8 cellular contexts compared by ENCODE assay signal in the genomic region with DNA sequence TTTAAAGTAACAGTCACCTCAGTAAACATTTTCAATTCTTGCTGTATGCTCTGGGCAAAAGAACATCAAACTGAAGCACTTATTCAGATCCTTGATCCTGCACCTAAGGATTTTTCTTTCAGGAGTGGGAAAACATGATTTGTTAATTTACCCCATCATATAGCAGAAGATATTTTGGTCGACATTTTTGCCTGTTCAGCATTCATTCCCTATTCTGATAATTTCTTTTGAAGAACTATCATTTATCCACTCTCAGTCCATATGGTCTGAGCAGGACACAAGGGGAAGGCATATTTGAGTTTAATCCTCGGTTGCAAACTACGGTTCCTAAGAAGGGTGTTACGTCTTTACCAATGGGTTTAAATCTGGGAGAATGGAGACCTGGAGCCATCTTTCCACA. TPM values are rescaled to one million over a fixed set of nuclear protein-coding genes. Genes with fewer than 3 reads are reported as not detected.
A peak's percentile ranks its signal among the peaks of the same experiment; 100 is the strongest.
DNase-seq lines count a peak whose midpoint lies in the region; ATAC-seq and TF ChIP-seq lines count a peak whose summit lies in the region.

No MANE protein-coding gene starts in this region.

- H2AFZ ChIP-seq in neural cell (ENCODE audit: low read depth, low read length): no peak overlapping the region

- no peaks in the 10 kb centered on the region for H3K9me3 Mint-ChIP-seq in CD8-positive, alpha-beta T cell

- no peak for TF ChIP-seq CTCF in CD8-positive, alpha-beta T cell (IDR thresholded peaks at IDR 0.05)
- TF ChIP-seq CTCF in NB4 (IDR thresholded peaks at IDR 0.05; ENCODE audit: low read depth, low read length) (no peak), dorsolateral prefrontal cortex (IDR thresholded peaks at IDR 0.05 in 54 of 56, conservative IDR thresholded peaks at IDR 0.05 in 2 of 56; ENCODE audit: low read depth in 1 of 56, partially characterized antibody in 56 of 56) (no peak), neural cell (IDR thresholded peaks at IDR 0.05; ENCODE audit: poor library complexity, severe bottlenecking) (no peak)

- intact Hi-C loops in CD8-positive, alpha-beta T cell (cut with DNase I, micrococcal nuclease): loop anchor here (2.0 to 10.0 kb wide), 14 partner anchors 103 to 1483 kb away; a partner anchor contains a TSS
- intact Hi-C loops in dorsolateral prefrontal cortex (cut with DNase I): loop anchor here (2.0 to 10.0 kb wide), 8 partner anchors 123 to 573 kb away; a partner anchor contains a TSS

- no peaks in the 10 kb centered on the region for H3K9me2 ChIP-seq in neural cell (ENCODE audit: insufficient read depth, low read length)

- peaks cover 7% of the 10 kb centered on the region for H3F3A ChIP-seq in neural cell (ENCODE audit: insufficient read depth, low read length, poor library complexity, severe bottlenecking)

- H3K4me2 ChIP-seq in neural cell (ENCODE audit: low read length): peak overlapping the region; percentile 96

- no peaks in the 10 kb centered on the region for H4K20me1 ChIP-seq in neural cell (ENCODE audit: insufficient read depth)

- peak overlapping the region; percentile 91 for H3K4me3 ChIP-seq in CD8-positive, alpha-beta T cell (ENCODE audit: low read depth, low read length)
- H3K4me3 ChIP-seq in NB4 (ENCODE audit: low read depth, low read length) (peak overlapping the region; percentile 90), dorsolateral prefrontal cortex (peak overlapping the region in 58 of 59 donors; percentile 63 to 98 (median 92)), neural cell (ENCODE audit: low read length) (peak overlapping the region; percentile 98)

- no peaks in the 10 kb centered on the region for H3K36me3 ChIP-seq in CD8-positive, alpha-beta T cell (ENCODE audit: insufficient read depth, low read length)
- H3K36me3 ChIP-seq in neural cell (ENCODE audit: insufficient read depth, low read length): no peaks in the 10 kb centered on the region

- no peak for TF ChIP-seq POLR2A in NB4 (IDR thresholded peaks at IDR 0.05; ENCODE audit: extremely low read depth, insufficient read length)

- peaks cover 21% of the 10 kb centered on the region for H3K79me2 ChIP-seq in neural cell (replicated peaks; ENCODE audit: insufficient read depth, low read length)

- no peaks in the 10 kb centered on the region for H3K27me3 ChIP-seq in CD8-positive, alpha-beta T cell (ENCODE audit: insufficient read depth, low read length)
- H3K27me3 ChIP-seq in dorsolateral prefrontal cortex: no peaks in the 10 kb centered on the region
- no peaks in the 10 kb centered on the region for H3K27me3 ChIP-seq in neural cell (ENCODE audit: insufficient read depth, low read depth, low read length)

- peaks cover 7% of the 10 kb centered on the region for H3K27me3 Mint-ChIP-seq in CD8-positive, alpha-beta T cell (ENCODE audit: low read depth)

- no peaks in the 10 kb centered on the region for H3K9me3 ChIP-seq in CD8-positive, alpha-beta T cell (ENCODE audit: low read length)
- no peaks in the 10 kb centered on the region for H3K9me3 ChIP-seq in neural cell (ENCODE audit: low read length)

- CTCF ChIA-PET in CD8-positive, alpha-beta T cell (lab: Charles Lee): no interaction called here

- H3K4me1 Mint-ChIP-seq in CD8-positive, alpha-beta T cell (ENCODE audit: low read depth): peaks cover 34% of the 10 kb centered on the region

- DNase-seq in CD8-positive, alpha-beta T cell: no peak
- DNase-seq in NB4 (ENCODE audit: low read depth) (no peak), dorsolateral prefrontal cortex (no peak), GDM1 (lab: John Stamatoyannopoulos, UW) (no peak), DMS 273 (lab: John Stamatoyannopoulos, UW; ENCODE audit: unreplicated experiment) (no peak), SW 1271 (lab: John Stamatoyannopoulos, UW) (no peak)

- POLR2A ChIA-PET in CD8-positive, alpha-beta T cell (lab: Charles Lee): no interaction called here

- ATAC-seq in CD8-positive, alpha-beta T cell: no peak
- no peak for ATAC-seq in HG03571 (IDR thresholded peaks at IDR 0.05; ENCODE audit: unreplicated experiment)

- peak overlapping the region; percentile 32 for H3K27ac Mint-ChIP-seq in CD8-positive, alpha-beta T cell

- TF ChIP-seq EP300 in neural cell (conservative IDR thresholded peaks at IDR 0.05; ENCODE audit: poor library complexity, severe bottlenecking): no peak

- peaks cover 2% of the 10 kb centered on the region for H3K36me3 Mint-ChIP-seq in CD8-positive, alpha-beta T cell

- peak overlapping the region; percentile 88 for H3K9ac ChIP-seq in neural cell (ENCODE audit: low read length)

- H3K4me3 Mint-ChIP-seq in CD8-positive, alpha-beta T cell: peak overlapping the region; percentile 93

- H3K4me1 ChIP-seq in CD8-positive, alpha-beta T cell (ENCODE audit: insufficient read depth, low read length): peaks cover 9% of the 10 kb centered on the region

- TF ChIP-seq RAD21 in neural cell (conservative IDR thresholded peaks at IDR 0.05): no peak

- H3K27ac ChIP-seq in CD8-positive, alpha-beta T cell (ENCODE audit: low read depth, low read length): no peak overlapping the region
- H3K27ac ChIP-seq in dorsolateral prefrontal cortex: peak overlapping the region in 55 of 59 donors; percentile 92 to 99 (median 98)
- H3K27ac ChIP-seq in neural cell (ENCODE audit: low read length): peak overlapping the region; percentile 91

TF ChIP-seq in neural cell, 6 proteins besides CTCF, POLR2A, EP300 and RAD21:
- TF ChIP-seq SMC3 (conservative IDR thresholded peaks at IDR 0.05; ENCODE audit: poor library complexity) (no peak), TAF1 (IDR thresholded peaks at IDR 0.05; ENCODE audit: low read depth) (no peak), MXI1 (conservative IDR thresholded peaks at IDR 0.05; ENCODE audit: poor library complexity, severe bottlenecking) (no peak), EZH2 (IDR thresholded peaks at IDR 0.05; ENCODE audit: borderline replicate concordance, insufficient read depth, low read length, poor library complexity, severe bottlenecking) (no peak), POLR2AphosphoS5 (IDR thresholded peaks at IDR 0.05) (no peak)
- TF ChIP-seq, protein P1, sequence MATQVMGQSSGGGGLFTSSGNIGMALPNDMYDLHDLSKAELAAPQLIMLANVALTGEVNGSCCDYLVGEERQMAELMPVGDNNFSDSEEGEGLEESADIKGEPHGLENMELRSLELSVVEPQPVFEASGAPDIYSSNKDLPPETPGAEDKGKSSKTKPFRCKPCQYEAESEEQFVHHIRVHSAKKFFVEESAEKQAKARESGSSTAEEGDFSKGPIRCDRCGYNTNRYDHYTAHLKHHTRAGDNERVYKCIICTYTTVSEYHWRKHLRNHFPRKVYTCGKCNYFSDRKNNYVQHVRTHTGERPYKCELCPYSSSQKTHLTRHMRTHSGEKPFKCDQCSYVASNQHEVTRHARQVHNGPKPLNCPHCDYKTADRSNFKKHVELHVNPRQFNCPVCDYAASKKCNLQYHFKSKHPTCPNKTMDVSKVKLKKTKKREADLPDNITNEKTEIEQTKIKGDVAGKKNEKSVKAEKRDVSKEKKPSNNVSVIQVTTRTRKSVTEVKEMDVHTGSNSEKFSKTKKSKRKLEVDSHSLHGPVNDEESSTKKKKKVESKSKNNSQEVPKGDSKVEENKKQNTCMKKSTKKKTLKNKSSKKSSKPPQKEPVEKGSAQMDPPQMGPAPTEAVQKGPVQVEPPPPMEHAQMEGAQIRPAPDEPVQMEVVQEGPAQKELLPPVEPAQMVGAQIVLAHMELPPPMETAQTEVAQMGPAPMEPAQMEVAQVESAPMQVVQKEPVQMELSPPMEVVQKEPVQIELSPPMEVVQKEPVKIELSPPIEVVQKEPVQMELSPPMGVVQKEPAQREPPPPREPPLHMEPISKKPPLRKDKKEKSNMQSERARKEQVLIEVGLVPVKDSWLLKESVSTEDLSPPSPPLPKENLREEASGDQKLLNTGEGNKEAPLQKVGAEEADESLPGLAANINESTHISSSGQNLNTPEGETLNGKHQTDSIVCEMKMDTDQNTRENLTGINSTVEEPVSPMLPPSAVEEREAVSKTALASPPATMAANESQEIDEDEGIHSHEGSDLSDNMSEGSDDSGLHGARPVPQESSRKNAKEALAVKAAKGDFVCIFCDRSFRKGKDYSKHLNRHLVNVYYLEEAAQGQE (IDR thresholded peaks at IDR 0.05; ENCODE audit: borderline replicate concordance): no peak
TF ChIP-seq in neural cell: peak in this region for 0.

RNA-seq across cellular contexts. Expression of a gene that starts 1.2 kb away (rescaled TPM):
- total RNA-seq in CD8-positive, alpha-beta T cell: 1 to 10 TPM; 3.7 to 4.3 TPM
- 10 to 100 TPM; 24.9 to 52.2 (median 37.5) TPM for total RNA-seq in dorsolateral prefrontal cortex
- polyA plus RNA-seq in neural cell: 8.7 and 13.0 TPM in 2 replicates
- 36.3 and 47.1 TPM in 2 replicates for polyA minus RNA-seq in neural cell

RNA-seq across cellular contexts. Expression of a gene that starts 44.1 kb away (rescaled TPM):
- not detected for total RNA-seq in CD8-positive, alpha-beta T cell
- total RNA-seq in dorsolateral prefrontal cortex: under 1 TPM in 2 of 120 experiments, not detected in 118; 0.57 to 0.60 TPM
- not detected in 2 replicates for polyA plus RNA-seq in neural cell
- not detected in 2 replicates for polyA minus RNA-seq in neural cell

Comparison
In these comparisons a context has a peak if more than half of its experiments do, and no peak if none do; other contexts are left out.
1. RNA of a gene that starts 1.2 kb away (total RNA-seq): 24.9 to 52.2 TPM in dorsolateral prefrontal cortex; 3.7 to 4.3 TPM in CD8-positive, alpha-beta T cell; every median in the first group is over 4 times any median in the second.
2. Peak in every context shown above with its lines, with median percentiles within 50 percentile points of each other: H3K4me3 ChIP-seq.